Comparison of ENCODE assay signal across 23 cellular contexts in genomic region chr7:556427-556826, GRCh38. TPM values are rescaled to one million over a fixed set of nuclear protein-coding genes. Genes with fewer than 3 reads are reported as not detected.
A peak's percentile ranks its signal among the peaks of the same experiment; 100 is the strongest.
DNase-seq lines count a peak whose midpoint lies in the region; ATAC-seq and TF ChIP-seq lines count a peak whose summit lies in the region.
"Had no signal": no experiment of that assay in that cellular context is flagged by ENCODE, and none has a peak within 500 bp of the region (broad histone marks: within the 10 kb centered on the region; RNA-seq: fewer than 3 reads in every experiment).

No MANE protein-coding gene starts in this region.

- no peak for TF ChIP-seq CTCF in coronary artery (IDR thresholded peaks at IDR 0.05)

- ATAC-seq in right cardiac atrium (no peak), left cardiac atrium (no peak), GM18519 (IDR thresholded peaks at IDR 0.05; ENCODE audit: low FRiP score, unreplicated experiment) (no peak)
- ATAC-seq: A549, GM12878, GM23338 had no signal

- H3K27me3 ChIP-seq in right cardiac atrium (ENCODE audit: control insufficient read depth, insufficient read depth), result no peaks in the 10 kb centered on the region
- H3K27me3 ChIP-seq: BE2C; BLaER1 treated with 17β-estradiol and CSF1 and Interleukin-3, amounts not matched to agents 10 nM and 100 nM had no signal

- H3K27ac ChIP-seq in right cardiac atrium (ENCODE audit: low read length), result no peak overlapping the region
- H3K27ac ChIP-seq in coronary artery, result peak overlapping the region; percentile 77 to 81
- H3K27ac ChIP-seq: A549; BLaER1 treated with 17β-estradiol and CSF1 and Interleukin-3, amounts not matched to agents 10 nM and 100 nM had no signal

- WGBS in right cardiac atrium, result 83% methylated on average over 24 of the region's 24 CpGs

- DNase-seq in right cardiac atrium (peak in 2 of 3 donors; percentile 42 to 49), left cardiac atrium (no peak), coronary artery (ENCODE audit: low spot score) (no peak), retina (peak; percentile 30), OCI-M2 (lab: John Stamatoyannopoulos, UW; ENCODE audit: unreplicated experiment) (no peak), NCI-H2081 treated with DMSO at 0.1 percent for 48 hours (lab: John Stamatoyannopoulos, UW) (no peak)
- DNase-seq: 8988T; ACHN; AML-193; BE2C; CD4-positive, alpha-beta T cell; CD8-positive, alpha-beta memory T cell; DMS 273 treated with DMSO at 0.1 percent for 48 hours; DMS79; EL; GDM1; HFFc6 had no signal

- intact Hi-C loops in right cardiac atrium (cut with DNase I), result no loop called here
- intact Hi-C loops in left cardiac atrium (cut with DNase I), result no loop called here

- no peaks in the 10 kb centered on the region for H3K9me3 ChIP-seq in right cardiac atrium (ENCODE audit: control insufficient read depth, low read length)
- H3K9me3 ChIP-seq: A549; BE2C; BLaER1 treated with 17β-estradiol and CSF1 and Interleukin-3, amounts not matched to agents 10 nM and 100 nM; HAP-1 had no signal

- H3K4me3 ChIP-seq in right cardiac atrium (ENCODE audit: low read length) (no peak overlapping the region), coronary artery (no peak overlapping the region)
- H3K4me3 ChIP-seq: A549; BLaER1 treated with 17β-estradiol and CSF1 and Interleukin-3, amounts not matched to agents 10 nM and 100 nM; GM12878; GM23338; HAP-1 had no signal

- H3K4me1 ChIP-seq in right cardiac atrium (ENCODE audit: control insufficient read depth, insufficient read depth, low read length), result no peaks in the 10 kb centered on the region
- H3K4me1 ChIP-seq: A549, BE2C, HAP-1 had no signal

RNA-seq across cellular contexts. Expression of gene PDGFA, which starts 36.8 kb away (rescaled TPM):
- total RNA-seq in right cardiac atrium (10 to 100 TPM; 32.2 to 44.3 (median 38.4) TPM), left cardiac atrium (10 to 100 TPM; 27.5 to 33.9 TPM)
- polyA plus RNA-seq in right cardiac atrium, result 18.3 TPM

Comparison
In these comparisons a context has a peak if more than half of its experiments do, and no peak if none do; other contexts are left out.
1. DNase-seq: peak in right cardiac atrium (2 of 3) and retina (single experiment); none in left cardiac atrium (single experiment), coronary artery (single experiment), OCI-M2 (single experiment) and NCI-H2081 treated with DMSO at 0.1 percent for 48 hours (single experiment).